1 cellular context compared by ENCODE assay signal in genomic region chr16:56997931-56998330, GRCh38.
TF ChIP-seq lines count a peak whose summit lies in the region.

No MANE protein-coding gene starts in this region.

TF ChIP-seq in IMR-90, 13 proteins besides CTCF, POLR2A, EP300 and RAD21:
- TF ChIP-seq MXI1 (IDR thresholded peaks at IDR 0.05; ENCODE audit: borderline replicate concordance, low read depth, low read length) (no peak), CEBPB (IDR thresholded peaks at IDR 0.05; ENCODE audit: low read depth, low read length) (no peak), FOS (IDR thresholded peaks at IDR 0.05; ENCODE audit: low read depth, low read length) (no peak), RCOR1 (IDR thresholded peaks at IDR 0.05; ENCODE audit: insufficient replicate concordance, low read length) (no peak), MAZ (IDR thresholded peaks at IDR 0.05; ENCODE audit: borderline replicate concordance, low read depth, low read length) (no peak), MAFK (IDR thresholded peaks at IDR 0.05; ENCODE audit: low read depth, low read length) (no peak), SMC3 (IDR thresholded peaks at IDR 0.05; ENCODE audit: low read depth, low read length) (no peak), CHD1 (IDR thresholded peaks at IDR 0.05; ENCODE audit: low read depth, low read length) (no peak), BHLHE40 (IDR thresholded peaks at IDR 0.05; ENCODE audit: low read depth, low read length) (no peak), RFX5 (IDR thresholded peaks at IDR 0.05; ENCODE audit: low read depth, low read length) (no peak), NFE2L2 (IDR thresholded peaks at IDR 0.05; ENCODE audit: low read depth, low read length) (no peak)
- TF ChIP-seq, protein P1, sequence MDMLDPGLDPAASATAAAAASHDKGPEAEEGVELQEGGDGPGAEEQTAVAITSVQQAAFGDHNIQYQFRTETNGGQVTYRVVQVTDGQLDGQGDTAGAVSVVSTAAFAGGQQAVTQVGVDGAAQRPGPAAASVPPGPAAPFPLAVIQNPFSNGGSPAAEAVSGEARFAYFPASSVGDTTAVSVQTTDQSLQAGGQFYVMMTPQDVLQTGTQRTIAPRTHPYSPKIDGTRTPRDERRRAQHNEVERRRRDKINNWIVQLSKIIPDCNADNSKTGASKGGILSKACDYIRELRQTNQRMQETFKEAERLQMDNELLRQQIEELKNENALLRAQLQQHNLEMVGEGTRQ (IDR thresholded peaks at IDR 0.05; ENCODE audit: low read depth, low read length): no peak
- TF ChIP-seq, protein P2, sequence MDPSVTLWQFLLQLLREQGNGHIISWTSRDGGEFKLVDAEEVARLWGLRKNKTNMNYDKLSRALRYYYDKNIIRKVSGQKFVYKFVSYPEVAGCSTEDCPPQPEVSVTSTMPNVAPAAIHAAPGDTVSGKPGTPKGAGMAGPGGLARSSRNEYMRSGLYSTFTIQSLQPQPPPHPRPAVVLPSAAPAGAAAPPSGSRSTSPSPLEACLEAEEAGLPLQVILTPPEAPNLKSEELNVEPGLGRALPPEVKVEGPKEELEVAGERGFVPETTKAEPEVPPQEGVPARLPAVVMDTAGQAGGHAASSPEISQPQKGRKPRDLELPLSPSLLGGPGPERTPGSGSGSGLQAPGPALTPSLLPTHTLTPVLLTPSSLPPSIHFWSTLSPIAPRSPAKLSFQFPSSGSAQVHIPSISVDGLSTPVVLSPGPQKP (IDR thresholded peaks at IDR 0.05; ENCODE audit: borderline replicate concordance, low read depth, low read length): no peak
